14 cellular contexts compared by ENCODE assay signal in genomic region chr14:99538275-99538674, GRCh38. TPM values are rescaled to one million over a fixed set of nuclear protein-coding genes. Genes with fewer than 3 reads are reported as not detected.
A peak's percentile ranks its signal among the peaks of the same experiment; 100 is the strongest.
DNase-seq lines count a peak whose midpoint lies in the region; ATAC-seq and TF ChIP-seq lines count a peak whose summit lies in the region.
"Had no signal": no experiment of that assay in that cellular context is flagged by ENCODE, and none has a peak within 500 bp of the region (broad histone marks: within the 10 kb centered on the region; RNA-seq: fewer than 3 reads in every experiment).

No MANE protein-coding gene starts in this region.

- no peak overlapping the region for H3K56ac ChIP-seq in IMR-90 (ENCODE audit: extremely low read depth, insufficient read depth, low read length)

- intact Hi-C loops in IMR-90 (cut with micrococcal nuclease) (no loop called here), sciatic nerve (cut with DNase I) (no loop called here)

- peak overlapping the region; percentile 100 for H2AK5ac ChIP-seq in IMR-90 (ENCODE audit: low read depth, low read length)

- H4K20me1 ChIP-seq in IMR-90 (ENCODE audit: insufficient read depth, low read length) = peaks cover 20% of the 10 kb centered on the region

- H3K9me3 ChIP-seq in IMR-90 (ENCODE audit: control insufficient read depth, insufficient read depth, low read length) (no peaks in the 10 kb centered on the region), muscle layer of colon (ENCODE audit: low read length) (no peaks in the 10 kb centered on the region)

- ATAC-seq in IMR-90 (ENCODE audit: low read depth) (peak; percentile 12), GM18870 (IDR thresholded peaks at IDR 0.05; ENCODE audit: unreplicated experiment) (no peak), sciatic nerve (no peak)
- ATAC-seq: left lobe of liver had no signal

- WGBS in IMR-90 (ENCODE audit: extremely low coverage in 2 of 2, insufficient read length in 1 of 2), 2 experiments = 80% methylated on average over 1 of the region's 9 CpGs; no CpG with 5 or more reads in 1 of the 2 experiments

- peaks cover 41% of the 10 kb centered on the region for H3K4me1 Mint-ChIP-seq in chondrocyte (ENCODE audit: low read depth)

- H3K27ac ChIP-seq in IMR-90 (ENCODE audit: insufficient read depth, low read length) = peak overlapping the region; percentile 88; the same call in 1 of the 2 replicates
- H3K27ac ChIP-seq in muscle layer of colon (ENCODE audit: low read depth, low read length) = peak overlapping the region; percentile 62

- CTCF ChIA-PET in IMR-90 (lab: Yijun Ruan, JAX) = no interaction called here

- TF ChIP-seq POLR2A in IMR-90 (IDR thresholded peaks at IDR 0.05; ENCODE audit: low read depth, low read length) = no peak

- DNase-seq in AG08396 (ENCODE audit: low spot score) (peak; percentile 41), IMR-90 (peak; percentile 25), chondrocyte (ENCODE audit: low spot score) (no peak), SW480 (ENCODE audit: low spot score) (no peak), dermis blood vessel endothelial cell (no peak), sciatic nerve (ENCODE audit: low spot score) (no peak)
- DNase-seq: MV-4-11; NK-92 treated with Interleukin-12 subunit alpha and Interleukin-12 subunit beta, amount 100 ng/mL, for 24 hours had no signal

- in situ Hi-C loops in IMR-90 (cut with MboI; ENCODE audit: low sequenced_read_pairs) = no loop called here

- peaks cover 23% of the 10 kb centered on the region for H3K9me1 ChIP-seq in IMR-90 (ENCODE audit: insufficient read depth, low read length)

- H3K27me3 Mint-ChIP-seq in chondrocyte (ENCODE audit: low read depth) = no peaks in the 10 kb centered on the region

- no peak overlapping the region for H3K4me2 ChIP-seq in IMR-90 (ENCODE audit: low read depth, low read length)

- H2AFZ ChIP-seq in IMR-90 (replicated peaks; ENCODE audit: low read length, poor library complexity) = peak overlapping the region; percentile 91

- H3K23ac ChIP-seq in IMR-90 (ENCODE audit: low read depth, low read length) = peak overlapping the region; percentile 58; the same call in 1 of the 2 replicates

- peak overlapping the region; percentile 84 to 97; a peak in 3 of 4 replicates for H4K8ac ChIP-seq in IMR-90 (ENCODE audit: low read depth in 2 of 2, low read length in 2 of 2)

- no peak overlapping the region for H3K9ac ChIP-seq in IMR-90 (ENCODE audit: low read depth, low read length)
- no peak overlapping the region for H3K9ac ChIP-seq in muscle layer of colon (ENCODE audit: low read length)

- H3K36me3 ChIP-seq in IMR-90 (ENCODE audit: control insufficient read depth, insufficient read depth, low read length) (no peaks in the 10 kb centered on the region), muscle layer of colon (ENCODE audit: insufficient read depth, low read length) (no peaks in the 10 kb centered on the region)

- TF ChIP-seq CTCF in IMR-90 (conservative IDR thresholded peaks at IDR 0.05; ENCODE audit: low read depth, low read length) (0 out of 2 replicates have a peak, but pooled peaks have one; percentile 14), chondrocyte (IDR thresholded peaks at IDR 0.05) (peak; percentile 58)

- H3K4me3 ChIP-seq in IMR-90 (ENCODE audit: insufficient read depth, low read depth, low read length) (no peak overlapping the region), muscle layer of colon (ENCODE audit: low read depth in 1 of 2, low read length in 2 of 2) (no peak overlapping the region)

- no TSS peak for BruUV-seq in IMR-90 (replicated peaks; lab: Mats Ljungman, UMichigan)

- TF ChIP-seq RAD21 in IMR-90 (IDR thresholded peaks at IDR 0.05; ENCODE audit: low read length) = no peak

- H3K18ac ChIP-seq in IMR-90 (ENCODE audit: low read depth, low read length) = peak overlapping the region; percentile 95

- POLR2A ChIA-PET in IMR-90 (lab: Charles Lee; ENCODE audit: unreplicated experiment) = no interaction called here

- peak overlapping the region; percentile 28 for H3K4me3 Mint-ChIP-seq in chondrocyte (ENCODE audit: unreplicated experiment)
- H3K4me3 Mint-ChIP-seq: B cell; brain; T-helper 2 cell treated with Interferon-gamma antibody and Interleukin-4, amounts not matched to agents 5 μg/mL and 100 μg/mL, for 36 hours had no signal

- dilution Hi-C loops in IMR-90 (cut with HindIII; ENCODE audit: low sequenced_read_pairs, unreplicated experiment) = no loop called here

- no peaks in the 10 kb centered on the region for H3K27me3 ChIP-seq in IMR-90 (ENCODE audit: control insufficient read depth, insufficient read depth, low read length)
- H3K27me3 ChIP-seq in muscle layer of colon (ENCODE audit: control insufficient read depth in 1 of 2, insufficient read depth in 2 of 2, low read length in 2 of 2) = no peaks in the 10 kb centered on the region

- peak overlapping the region; percentile 83 for H3K27ac Mint-ChIP-seq in chondrocyte (ENCODE audit: unreplicated experiment)
- H3K27ac Mint-ChIP-seq: B cell; T-helper 2 cell treated with Interferon-gamma antibody and Interleukin-4, amounts not matched to agents 5 μg/mL and 100 μg/mL, for 36 hours had no signal

- H4K91ac ChIP-seq in IMR-90 (ENCODE audit: insufficient read depth, low read depth, low read length) = peak overlapping the region; percentile 96

- peak overlapping the region; percentile 77 for H3K14ac ChIP-seq in IMR-90 (replicated peaks; ENCODE audit: low read depth, low read length)

- peak overlapping the region; percentile 99 for H3K4ac ChIP-seq in IMR-90 (ENCODE audit: low read depth, low read length)

- H4K5ac ChIP-seq in IMR-90 (ENCODE audit: low read depth, low read length) = peak overlapping the region; percentile 92

- H2AK9ac ChIP-seq in IMR-90 (replicated peaks; ENCODE audit: low read depth, low read length, poor library complexity) = peak overlapping the region; percentile 97

- no peaks in the 10 kb centered on the region for H3K36me3 Mint-ChIP-seq in chondrocyte (ENCODE audit: low read depth)
- H3K36me3 Mint-ChIP-seq: brain had no signal

- peak overlapping the region; percentile 94 for H2BK5ac ChIP-seq in IMR-90 (ENCODE audit: low read depth, low read length, poor library complexity, severe bottlenecking)

- peak overlapping the region; percentile 97 for H2BK120ac ChIP-seq in IMR-90 (ENCODE audit: low read depth, low read length)

- H3K4me1 ChIP-seq in IMR-90 (ENCODE audit: control insufficient read depth, insufficient read depth, low read length) (peaks cover 25% of the 10 kb centered on the region), muscle layer of colon (ENCODE audit: insufficient read depth, low read length) (peaks cover 70% of the 10 kb centered on the region)

- H3K9me3 Mint-ChIP-seq in chondrocyte (ENCODE audit: low read depth) = no peaks in the 10 kb centered on the region
- H3K9me3 Mint-ChIP-seq: T-helper 2 cell treated with Interferon-gamma antibody and Interleukin-4, amounts not matched to agents 5 μg/mL and 100 μg/mL, for 36 hours had no signal

- H2BK20ac ChIP-seq in IMR-90 (ENCODE audit: low read depth, low read length) = peak overlapping the region; percentile 95

- peaks cover 40 to 79% of the 10 kb centered on the region in 2 experiments for H3K79me1 ChIP-seq in IMR-90 (ENCODE audit: low read depth in 1 of 2, low read length in 2 of 2)

- H2BK15ac ChIP-seq in IMR-90 (ENCODE audit: low read depth, low read length) = peak overlapping the region; percentile 95; the same call in 2 of the 3 replicates

TF ChIP-seq in IMR-90, 13 proteins besides CTCF, POLR2A, EP300 and RAD21 (continues in another document):
- TF ChIP-seq RFX5 (IDR thresholded peaks at IDR 0.05; ENCODE audit: low read depth, low read length) (no peak), MXI1 (IDR thresholded peaks at IDR 0.05; ENCODE audit: borderline replicate concordance, low read depth, low read length) (no peak), MAZ (IDR thresholded peaks at IDR 0.05; ENCODE audit: borderline replicate concordance, low read depth, low read length) (no peak), NFE2L2 (IDR thresholded peaks at IDR 0.05; ENCODE audit: low read depth, low read length) (no peak), ELK1 (IDR thresholded peaks at IDR 0.05; ENCODE audit: borderline replicate concordance, low read depth, low read length) (no peak), CEBPB (IDR thresholded peaks at IDR 0.05; ENCODE audit: low read depth, low read length) (no peak), SMC3 (IDR thresholded peaks at IDR 0.05; ENCODE audit: low read depth, low read length) (no peak), BHLHE40 (IDR thresholded peaks at IDR 0.05; ENCODE audit: low read depth, low read length) (no peak), RCOR1 (IDR thresholded peaks at IDR 0.05; ENCODE audit: insufficient replicate concordance, low read length) (no peak), FOS (IDR thresholded peaks at IDR 0.05; ENCODE audit: low read depth, low read length) (no peak), MAFK (IDR thresholded peaks at IDR 0.05; ENCODE audit: low read depth, low read length) (no peak)

RNA-seq across cellular contexts. Expression of gene CCNK, which starts 57.1 kb away (rescaled TPM):
- total RNA-seq in IMR-90 (2012; rRNA removed) (18.8 and 33.1 TPM in 2 replicates), chondrocyte (57.3 to 62.3 TPM (median 62.3 TPM) in 3 replicates), dermis blood vessel endothelial cell (25.7 and 36.7 TPM in 2 replicates), sciatic nerve (43.2 TPM)
- polyA plus RNA-seq in IMR-90 (2012; rRNA removed) = 25.0 and 38.3 TPM in 2 replicates
- 9.1 and 12.6 TPM in 2 replicates for polyA plus RNA-seq in IMR-90 (2012; cell fraction: cytosol; rRNA removed)
- polyA plus RNA-seq in IMR-90 (2012; cell fraction: nucleus; rRNA removed; ENCODE audit: low replicate concordance) = 14.4 and 41.8 TPM in 2 replicates

RNA-seq across cellular contexts. Expression of gene SETD3, which starts 57.6 kb away (rescaled TPM):
- total RNA-seq in IMR-90 (2012; rRNA removed) (31.9 and 35.0 TPM in 2 replicates), chondrocyte (54.2 to 55.1 TPM (median 54.5 TPM) in 3 replicates), dermis blood vessel endothelial cell (69.8 and 82.7 TPM in 2 replicates), sciatic nerve (86.0 TPM)
- polyA plus RNA-seq in IMR-90 (2012; rRNA removed) = 15.9 and 18.8 TPM in 2 replicates
- 5.3 and 7.6 TPM in 2 replicates for polyA plus RNA-seq in IMR-90 (2012; cell fraction: cytosol; rRNA removed)
- 1.7 and 11.2 TPM in 2 replicates for polyA plus RNA-seq in IMR-90 (2012; cell fraction: nucleus; rRNA removed; ENCODE audit: low replicate concordance)

Comparison
In these comparisons a context has a peak if more than half of its experiments do, and no peak if none do; other contexts are left out.
1. DNase-seq: peak in AG08396 (single experiment) and IMR-90 (single experiment); none in chondrocyte (single experiment), SW480 (single experiment), dermis blood vessel endothelial cell (single experiment) and sciatic nerve (single experiment).